Comparison of ENCODE assay signal across 8 cellular contexts in genomic region chr14:21734457-21735074, GRCh38.
DNase-seq lines count a peak whose midpoint lies in the region; ATAC-seq and TF ChIP-seq lines count a peak whose summit lies in the region.

No MANE protein-coding gene starts in this region.

- TF ChIP-seq POLR2A in esophagus squamous epithelium (IDR thresholded peaks at IDR 0.05), result no peak

- peak overlapping the region; percentile 55 for H3K4me3 Mint-ChIP-seq in T-helper 17 cell

- H3K27ac ChIP-seq in MM.1S (ENCODE audit: low read length) (no peak overlapping the region), esophagus squamous epithelium (no peak overlapping the region)

- peak; percentile 29 for DNase-seq in stimulated activated CD4-positive, alpha-beta T cell treated with anti-CD3 and anti-CD28 coated beads, Interleukin-2, amount 100 ng/mL, for 4 hours (ENCODE audit: low read depth)
- DNase-seq in stimulated activated CD4-positive, alpha-beta T cell treated with anti-CD3 and anti-CD28 coated beads, Interleukin-1b, Interleukin-23, amount 100 ng/mL, for 48 hours, result no peak
- peak; percentile 79 for DNase-seq in MM.1S
- no peak for DNase-seq in T-helper 17 cell
- no peak for DNase-seq in esophagus squamous epithelium (lab: John Stamatoyannopoulos, UW)
- no peak for DNase-seq in retinal pigment epithelial cell (ENCODE audit: low read depth)

- intact Hi-C loops in esophagus squamous epithelium (cut with DNase I), result no loop called here

- no peaks in the 10 kb centered on the region for H3K9me2 ChIP-seq in MM.1S (replicated peaks; ENCODE audit: insufficient read depth, low read length)

- peak; percentile 68 for ATAC-seq in T-helper 17 cell
- no peak for ATAC-seq in GM21717 (IDR thresholded peaks at IDR 0.05; ENCODE audit: unreplicated experiment)
- no peak for ATAC-seq in GM21825 (IDR thresholded peaks at IDR 0.05; ENCODE audit: unreplicated experiment)

- H3K27me3 ChIP-seq in MM.1S (replicated peaks; ENCODE audit: insufficient read depth, low read length) (no peaks in the 10 kb centered on the region), esophagus squamous epithelium (peaks cover 0 to 11% (median 0%) of the 10 kb centered on the region in 4 donors)

- H2AFZ ChIP-seq in MM.1S (ENCODE audit: low read length), result 0 out of 2 replicates have a peak overlapping the region, but pooled peaks have one; percentile 36

- no peak overlapping the region for H3K9ac ChIP-seq in MM.1S (ENCODE audit: low read length)

- H3K9me3 ChIP-seq in MM.1S (replicated peaks; ENCODE audit: insufficient read depth, low read length), result no peaks in the 10 kb centered on the region
- H3K9me3 ChIP-seq in T-helper 17 cell (ENCODE audit: control insufficient read depth, low read length, poor library complexity, severe bottlenecking), result no peaks in the 10 kb centered on the region
- H3K9me3 ChIP-seq in esophagus squamous epithelium, result no peaks in the 10 kb centered on the region

- H3F3A ChIP-seq in MM.1S (ENCODE audit: insufficient read depth, low read length), result no peaks in the 10 kb centered on the region

- H3K4me3 ChIP-seq in MM.1S (ENCODE audit: low read length) (peak overlapping the region; percentile 28; the same call in 1 of the 2 replicates), esophagus squamous epithelium (no peak overlapping the region), retinal pigment epithelial cell (ENCODE audit: low read length) (no peak overlapping the region)

- 14% methylated on average over 7 of the region's 7 CpGs for WGBS in esophagus squamous epithelium, 2 donors

- H3K27ac Mint-ChIP-seq in T-helper 17 cell, result peak overlapping the region; percentile 85

- no peaks in the 10 kb centered on the region for H4K20me1 ChIP-seq in MM.1S (ENCODE audit: insufficient read depth, low read length)

- TF ChIP-seq CTCF in MM.1S (IDR thresholded peaks at IDR 0.05; ENCODE audit: low read length) (peak; percentile 53), esophagus squamous epithelium (IDR thresholded peaks at IDR 0.05) (peak; percentile 18 to 48 (median 33)), retinal pigment epithelial cell (conservative IDR thresholded peaks at IDR 0.05; ENCODE audit: low read depth, low read length) (peak; percentile 65)

- peaks cover 16% of the 10 kb centered on the region for H3K4me1 Mint-ChIP-seq in T-helper 17 cell

- H3K79me2 ChIP-seq in MM.1S (ENCODE audit: low read length), result no peaks in the 10 kb centered on the region

- H3K4me2 ChIP-seq in MM.1S (ENCODE audit: low read depth, low read length), result peak overlapping the region; percentile 38; the same call in 1 of the 2 replicates

- 0 out of 2 replicates have a peak, but pooled peaks cover 2% of the 10 kb centered on the region for H3K4me1 ChIP-seq in MM.1S (ENCODE audit: low read length)
- H3K4me1 ChIP-seq in esophagus squamous epithelium, result no peaks in the 10 kb centered on the region

- H3K36me3 Mint-ChIP-seq in T-helper 17 cell (ENCODE audit: low read depth), result peaks cover 12% of the 10 kb centered on the region

- H3K36me3 ChIP-seq in MM.1S (replicated peaks; ENCODE audit: insufficient read depth, low read length) (no peaks in the 10 kb centered on the region), esophagus squamous epithelium (no peaks in the 10 kb centered on the region)

- H3K27me3 Mint-ChIP-seq in T-helper 17 cell, result peaks cover 61% of the 10 kb centered on the region

Comparison
In these comparisons a context has a peak if more than half of its experiments do, and no peak if none do; other contexts are left out.
1. DNase-seq: peak in stimulated activated CD4-positive, alpha-beta T cell treated with anti-CD3 and anti-CD28 coated beads, Interleukin-2, amount 100 ng/mL, for 4 hours (single experiment) and MM.1S (single experiment); none in stimulated activated CD4-positive, alpha-beta T cell treated with anti-CD3 and anti-CD28 coated beads, Interleukin-1b, Interleukin-23, amount 100 ng/mL, for 48 hours (single experiment), T-helper 17 cell (0 of 3), esophagus squamous epithelium (single experiment) and retinal pigment epithelial cell (single experiment).
2. Peak in every context shown above with its lines, with median percentiles within 50 percentile points of each other: CTCF ChIP-seq.